In genomic region chr10:71527135-71527534, GRCh38 we compare ENCODE assay signal across 2 cellular contexts.
A peak's percentile ranks its signal among the peaks of the same experiment; 100 is the strongest.
TF ChIP-seq lines count a peak whose summit lies in the region.

No MANE protein-coding gene starts in this region.

TF ChIP-seq in Ishikawa, 13 proteins besides CTCF, POLR2A, EP300 and RAD21 (continued from another document):
- TF ChIP-seq CREB1 (IDR thresholded peaks at IDR 0.05; ENCODE audit: low read depth): peak; percentile 41; the same call in 1 of the 2 replicates
- peak; percentile 97 for TF ChIP-seq TEAD4 (IDR thresholded peaks at IDR 0.05)
- 0 out of 2 replicates have a peak, but pooled peaks have one; percentile 61 for TF ChIP-seq ZBTB7A (IDR thresholded peaks at IDR 0.05; ENCODE audit: low read depth)
- TF ChIP-seq USF1 (IDR thresholded peaks at IDR 0.05): peak; percentile 29
- TF ChIP-seq YY1 (IDR thresholded peaks at IDR 0.05; ENCODE audit: low read depth): peak; percentile 76
- TF ChIP-seq MAX (IDR thresholded peaks at IDR 0.05): peak; percentile 93
- TF ChIP-seq TAF1 (IDR thresholded peaks at IDR 0.05; ENCODE audit: low read depth): no peak
- peak; percentile 99 for TF ChIP-seq NFIC (IDR thresholded peaks at IDR 0.05)
- TF ChIP-seq CEBPB (IDR thresholded peaks at IDR 0.05): peak; percentile 81; the same call in 1 of the 2 replicates
- TF ChIP-seq TCF12 (IDR thresholded peaks at IDR 0.05; ENCODE audit: low read depth): peak; percentile 98
- 0 out of 2 replicates have a peak, but pooled peaks have one; percentile 13 for TF ChIP-seq REST (IDR thresholded peaks at IDR 0.05; ENCODE audit: low read depth)

TF ChIP-seq in H1, 55 proteins besides CTCF, POLR2A, EP300 and RAD21 (continued from another document):
- TF ChIP-seq CHD7 (IDR thresholded peaks at IDR 0.05; ENCODE audit: insufficient replicate concordance, low read length) (no peak), KDM1A (IDR thresholded peaks at IDR 0.05; ENCODE audit: borderline replicate concordance, low read length) (no peak), MAX (IDR thresholded peaks at IDR 0.05) (no peak), RFX5 (IDR thresholded peaks at IDR 0.05; ENCODE audit: borderline replicate concordance, low read depth, low read length) (no peak), EZH2 (IDR thresholded peaks at IDR 0.05; ENCODE audit: low read depth, low read length, severe bottlenecking) (no peak), CREB1 (IDR thresholded peaks at IDR 0.05) (no peak), CTBP2 (IDR thresholded peaks at IDR 0.05; ENCODE audit: borderline replicate concordance, insufficient read depth, insufficient read length, low read length) (no peak), BACH1 (IDR thresholded peaks at IDR 0.05; ENCODE audit: low read length) (no peak), PHF8 (conservative IDR thresholded peaks at IDR 0.05; ENCODE audit: low read depth, low read length) (no peak), KDM4A (IDR thresholded peaks at IDR 0.05; ENCODE audit: low read depth, low read length, severe bottlenecking) (no peak), TEAD4 (IDR thresholded peaks at IDR 0.05; ENCODE audit: low read depth, low read length) (no peak), E2F6 (IDR thresholded peaks at IDR 0.05) (no peak), SUZ12 (IDR thresholded peaks at IDR 0.05; ENCODE audit: low read length) (no peak), USF2 (IDR thresholded peaks at IDR 0.05; ENCODE audit: low read length) (no peak), GABPA (IDR thresholded peaks at IDR 0.05; ENCODE audit: borderline replicate concordance, insufficient read depth, low read length) (no peak)
